8 cellular contexts compared by ENCODE assay signal in the genomic region with DNA sequence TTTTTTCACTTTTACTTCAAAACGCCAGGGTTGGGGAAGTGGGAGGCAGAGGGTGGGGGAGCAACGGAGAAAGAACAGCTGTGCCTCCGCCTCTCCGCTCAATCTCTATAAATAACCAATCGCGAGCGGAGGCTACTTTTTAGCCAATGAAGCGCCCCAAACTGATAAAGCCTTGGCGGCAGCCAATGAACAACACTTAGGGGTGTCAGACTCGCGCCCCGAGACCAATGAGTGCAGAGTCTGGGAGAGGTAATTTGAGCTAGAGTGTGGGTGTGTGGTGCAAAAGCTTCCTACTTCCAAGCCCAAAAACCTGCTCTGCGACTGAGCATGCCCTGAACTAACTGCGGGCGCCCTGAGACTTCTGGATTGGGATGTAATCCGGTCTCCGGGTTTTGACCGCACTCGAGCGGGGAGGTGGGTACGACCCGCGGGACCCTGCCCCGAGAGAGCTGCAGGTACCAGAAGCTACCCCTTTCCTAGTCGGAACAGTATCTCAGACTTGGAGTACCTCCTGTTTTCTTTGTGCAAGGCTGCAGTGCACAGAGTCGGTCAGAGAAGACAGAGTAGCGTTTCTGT. TPM values are rescaled to one million over a fixed set of nuclear protein-coding genes. Genes with fewer than 3 reads are reported as not detected.
A peak's percentile ranks its signal among the peaks of the same experiment; 100 is the strongest.
DNase-seq lines count a peak whose midpoint lies in the region; ATAC-seq and TF ChIP-seq lines count a peak whose summit lies in the region.

No MANE protein-coding gene starts in this region.

- H3K9me3 ChIP-seq in effector memory CD4-positive, alpha-beta T cell (ENCODE audit: control insufficient read depth, low read length) = no peaks in the 10 kb centered on the region

- peaks cover 20 to 21% of the 10 kb centered on the region in 2 donors for H3K36me3 Mint-ChIP-seq in CD14-positive monocyte

- H3K9me3 Mint-ChIP-seq in CD14-positive monocyte = no peaks in the 10 kb centered on the region

- no peak for TF ChIP-seq CTCF in CD14-positive monocyte (IDR thresholded peaks at IDR 0.05)

- peaks cover 7% of the 10 kb centered on the region for H3K4me1 ChIP-seq in effector memory CD4-positive, alpha-beta T cell (ENCODE audit: control insufficient read depth, insufficient read depth, low read length, poor library complexity, severe bottlenecking)

- H3K36me3 ChIP-seq in effector memory CD4-positive, alpha-beta T cell (ENCODE audit: control insufficient read depth, insufficient read depth, low read length) = no peaks in the 10 kb centered on the region

- H3K4me1 Mint-ChIP-seq in CD14-positive monocyte = peaks cover 31% of the 10 kb centered on the region

- no peaks in the 10 kb centered on the region for H3K27me3 ChIP-seq in effector memory CD4-positive, alpha-beta T cell (replicated peaks; ENCODE audit: control insufficient read depth, insufficient read depth, low read length, poor library complexity, severe bottlenecking)

- H3K4me3 Mint-ChIP-seq in CD14-positive monocyte = peak overlapping the region; percentile 97 to 99

- H3K27me3 Mint-ChIP-seq in CD14-positive monocyte (ENCODE audit: low read depth in 3 of 3) = no peaks in the 10 kb centered on the region

- H3K27ac Mint-ChIP-seq in CD14-positive monocyte = peak overlapping the region; percentile 99 to 100 (median 100)

- peak overlapping the region; percentile 88 for H3K27ac ChIP-seq in effector memory CD4-positive, alpha-beta T cell (ENCODE audit: insufficient read depth, low read length, poor library complexity, severe bottlenecking)

- H3K4me3 ChIP-seq in effector memory CD4-positive, alpha-beta T cell (ENCODE audit: insufficient read depth, low read depth, low read length, poor library complexity, severe bottlenecking) = peak overlapping the region; percentile 95

- peak; percentile 82 for ATAC-seq in GM19395 (IDR thresholded peaks at IDR 0.05; ENCODE audit: unreplicated experiment)
- peak; percentile 80 for ATAC-seq in HG03558 (IDR thresholded peaks at IDR 0.05; ENCODE audit: extremely low read depth, unreplicated experiment)

- DNase-seq in CD14-positive monocyte (ENCODE audit: low spot score) = peak; percentile 95
- peak; percentile 100 for DNase-seq in NCI-H82 treated with DMSO at 0.1 percent for 48 hours (lab: John Stamatoyannopoulos, UW; ENCODE audit: unreplicated experiment)
- DNase-seq in activated CD8-positive, alpha-beta memory T cell treated with anti-CD3 and anti-CD28 coated beads for 24 hours = peak; percentile 91
- DNase-seq in effector memory CD4-positive, alpha-beta T cell = peak; percentile 86 to 91 (median 88)
- peak; percentile 100 for DNase-seq in lung microvascular endothelial cell (ENCODE audit: low read depth in 2 of 2)
- peak; percentile 78 to 90 (median 81) for DNase-seq in stimulated activated CD4-positive, alpha-beta T cell treated with anti-CD3 and anti-CD28 coated beads, TNF-alpha, amount 100 ng/mL, for 48 hours (ENCODE audit: low read depth in 3 of 3)

- intact Hi-C loops in CD14-positive monocyte (cut with micrococcal nuclease) = loop anchor here (2.0 to 10.0 kb wide), 6 partner anchors 46 to 604 kb away; no protein-coding TSS in a partner anchor

RNA-seq across cellular contexts. Expression of gene RAP2B, which starts 0.8 kb away (rescaled TPM):
- 10 to 100 TPM; 24.7 to 35.5 TPM for polyA plus RNA-seq in CD14-positive monocyte
- total RNA-seq in lung microvascular endothelial cell = 12.5 and 16.1 TPM in 2 replicates

Comparison
In these comparisons a context has a peak if more than half of its experiments do, and no peak if none do; other contexts are left out.
1. Peak in every context shown above with its lines: DNase-seq, ATAC-seq, H3K4me3 ChIP-seq and H3K27ac ChIP-seq.